8 cellular contexts compared by ENCODE assay signal in genomic region chr1:213988639-213989070, GRCh38. TPM values are rescaled to one million over a fixed set of nuclear protein-coding genes. Genes with fewer than 3 reads are reported as not detected.
DNase-seq lines count a peak whose midpoint lies in the region; ATAC-seq and TF ChIP-seq lines count a peak whose summit lies in the region.

No MANE protein-coding gene starts in this region.

- DNase-seq in NCI-H2227 treated with DMSO at 0.1 percent for 48 hours (lab: John Stamatoyannopoulos, UW) (peak; percentile 46), dermis blood vessel endothelial cell (peak; percentile 46), NCI-H1930 (lab: John Stamatoyannopoulos, UW) (no peak), hepatic stellate cell (ENCODE audit: low spot score) (no peak), NAMALWA (ENCODE audit: low spot score) (no peak)

- no peak for TF ChIP-seq POLR2A in GM18505 (IDR thresholded peaks at IDR 0.05; ENCODE audit: borderline replicate concordance, extremely low read depth, insufficient read depth, insufficient read length)

- H3K27me3 ChIP-seq in mucosa of rectum (ENCODE audit: control insufficient read depth in 2 of 2, insufficient read depth in 2 of 2, low read length in 2 of 2): peaks cover 33 to 48% of the 10 kb centered on the region in 2 donors

- peak overlapping the region; percentile 68 to 80 for H3K9ac ChIP-seq in mucosa of rectum (ENCODE audit: low read depth in 1 of 2, low read length in 2 of 2)

- H3K4me3 ChIP-seq in GM08714 (ENCODE audit: low read length) (peak overlapping the region; percentile 56), mucosa of rectum (ENCODE audit: low read length in 2 of 2) (peak overlapping the region; percentile 82 to 84)

- ATAC-seq in GM18505 (IDR thresholded peaks at IDR 0.05; ENCODE audit: unreplicated experiment): no peak

- peak overlapping the region; percentile 72 to 74 for H3K27ac ChIP-seq in mucosa of rectum (ENCODE audit: low read depth in 2 of 2, low read length in 2 of 2)

- peaks cover 16 to 22% of the 10 kb centered on the region in 2 donors for H3K4me1 ChIP-seq in mucosa of rectum (ENCODE audit: control insufficient read depth in 2 of 2, insufficient read depth in 2 of 2, low read length in 2 of 2)

- H3K36me3 ChIP-seq in mucosa of rectum (ENCODE audit: control insufficient read depth in 2 of 2, insufficient read depth in 2 of 2, low read length in 2 of 2): no peaks in the 10 kb centered on the region

- no peaks in the 10 kb centered on the region for H3K9me3 ChIP-seq in mucosa of rectum (ENCODE audit: control insufficient read depth in 2 of 2, low read length in 2 of 2)

RNA-seq across cellular contexts. Expression of gene PROX1, which starts 0.9 kb away (rescaled TPM):
- 45.8 and 114 TPM in 2 replicates for total RNA-seq in dermis blood vessel endothelial cell

Comparison
In these comparisons a context has a peak if more than half of its experiments do, and no peak if none do; other contexts are left out.
1. DNase-seq: peak in NCI-H2227 treated with DMSO at 0.1 percent for 48 hours (single experiment) and dermis blood vessel endothelial cell (single experiment); none in NCI-H1930 (0 of 2), hepatic stellate cell (single experiment) and NAMALWA (single experiment).